Comparison of ENCODE assay signal across 32 cellular contexts in genomic region chr1:231062500-231063270, GRCh38. TPM values are rescaled to one million over a fixed set of nuclear protein-coding genes. Genes with fewer than 3 reads are reported as not detected.
DNase-seq lines count a peak whose midpoint lies in the region; ATAC-seq, FAIRE-seq and TF ChIP-seq lines count a peak whose summit lies in the region.
"Had no signal": no experiment of that assay in that cellular context is flagged by ENCODE, and none has a peak within 500 bp of the region (broad histone marks: within the 10 kb centered on the region; RNA-seq: fewer than 3 reads in every experiment).

No MANE protein-coding gene starts in this region.

- no peak for TF ChIP-seq RAD21 in HepG2 (CRISPR knock-in tag; IDR thresholded peaks at IDR 0.05)

- H3K4me2 ChIP-seq in HepG2 (ENCODE audit: low read depth, low read length): no peak overlapping the region
- H3K4me2 ChIP-seq: PC-9 had no signal

- 32% methylated on average over 11 of the region's 11 CpGs for WGBS in HepG2 (ENCODE audit: low lambda C conversion rate)
- 85% methylated on average over 6 of the region's 11 CpGs for WGBS in right lobe of liver (ENCODE audit: insufficient coverage, low coverage, low lambda C conversion rate, missing lambda C conversion rate)

- H3K9me3 ChIP-seq in HepG2 (ENCODE audit: low read length) (no peaks in the 10 kb centered on the region), right lobe of liver (no peaks in the 10 kb centered on the region)
- H3K9me3 ChIP-seq: colonic mucosa, uterus had no signal

- no peak for TF ChIP-seq POLR2A in HepG2 (IDR thresholded peaks at IDR 0.05; ENCODE audit: insufficient read depth in 1 of 2, low read depth in 2 of 2, low read length in 2 of 2)
- no peak for TF ChIP-seq POLR2A in right lobe of liver (IDR thresholded peaks at IDR 0.05)

- H3K36me3 ChIP-seq in HepG2 (replicated peaks in 1 of 2; ENCODE audit: control insufficient read depth in 1 of 2, insufficient read depth in 2 of 2, low read length in 2 of 2) (no peaks in the 10 kb centered on the region), right lobe of liver (no peaks in the 10 kb centered on the region)
- H3K36me3 ChIP-seq: colonic mucosa, uterus had no signal

- H3K4me3 ChIP-seq in HepG2 (replicated peaks in 1 of 3; ENCODE audit: insufficient read depth in 1 of 3, low read depth in 2 of 3, low read length in 3 of 3) (no peak overlapping the region), right lobe of liver (no peak overlapping the region), astrocyte of the cerebellum (ENCODE audit: low read depth, low read length) (no peak overlapping the region)
- H3K4me3 ChIP-seq: colonic mucosa, PC-9, skin epidermis, uterus had no signal

- no peak for TF ChIP-seq CTCF in HepG2 (CRISPR knock-in tag; IDR thresholded peaks at IDR 0.05)
- no peak for TF ChIP-seq CTCF in right lobe of liver (IDR thresholded peaks at IDR 0.05)
- no peak for TF ChIP-seq CTCF in astrocyte of the cerebellum (IDR thresholded peaks at IDR 0.05; ENCODE audit: low read depth, low read length, missing control alignments)

- H3K9ac ChIP-seq in HepG2 (ENCODE audit: insufficient read depth, low read depth, low read length): no peak overlapping the region

- no peaks in the 10 kb centered on the region for H4K20me1 ChIP-seq in HepG2 (ENCODE audit: insufficient read depth, low read length)

- H2AFZ ChIP-seq in HepG2 (ENCODE audit: low read length): no peak overlapping the region
- H2AFZ ChIP-seq: PC-9 had no signal

- in situ Hi-C loops in HepG2 (cut with HindIII; ENCODE audit: extremely low pct_ligation_motif_present, low pct_unique_long_range_greater_than_20kb): no loop called here
- in situ Hi-C loops in astrocyte of the cerebellum (cut with HindIII; ENCODE audit: low sequenced_read_pairs): no loop called here

- no peak overlapping the region for H3K27ac ChIP-seq in HepG2 (ENCODE audit: extremely low read length, insufficient read depth, low read length)
- H3K27ac ChIP-seq in right lobe of liver: no peak overlapping the region
- H3K27ac ChIP-seq: colonic mucosa, PC-9, skin epidermis, uterus had no signal

- intact Hi-C loops in HepG2 (cut with micrococcal nuclease; ENCODE audit: unreplicated experiment): no loop called here
- intact Hi-C loops in right lobe of liver (cut with DNase I): no loop called here

- no peak for FAIRE-seq in HepG2 (lab: Jason Lieb, UNC)
- FAIRE-seq: bronchial epithelial cell, frontal cortex, GM12892 had no signal

- peaks cover 12% of the 10 kb centered on the region for H3K4me1 ChIP-seq in HepG2 (ENCODE audit: insufficient read depth, low read length)
- peaks cover 0 to 5% (median 0%) of the 10 kb centered on the region in 4 donors for H3K4me1 ChIP-seq in right lobe of liver
- H3K4me1 ChIP-seq: colonic mucosa, uterus had no signal

- no peak for DNase-seq in HepG2 (ENCODE audit: low spot score)
- no peak for DNase-seq in right lobe of liver
- peak; percentile 43 for DNase-seq in astrocyte of the cerebellum (ENCODE audit: low read depth)
- DNase-seq in glomerular visceral epithelial cell (ENCODE audit: extremely low spot score): peak; percentile 71
- DNase-seq in SKM-1 treated with dmso at 0.1 percent for 144 hours (lab: John Stamatoyannopoulos, UW; ENCODE audit: unreplicated experiment): no peak
- no peak for DNase-seq in HuH-7 (ENCODE audit: low spot score)
- no peak for DNase-seq in NCI-H526 treated with DMSO at 0.1 percent for 48 hours (lab: John Stamatoyannopoulos, UW)
- no peak for DNase-seq in NCI-H446 (lab: John Stamatoyannopoulos, UW)
- DNase-seq: 8988T; activated CD4-positive, alpha-beta T cell treated with anti-CD3 and anti-CD28 coated beads, Interleukin-2, amount 10 ng/mL, durations not matched to agents 24 days and 14 days; activated naive CD8-positive, alpha-beta T cell treated with anti-CD3 and anti-CD28 coated beads, Interleukin-2, amount 50 U/mL, for 24 hours; activated T-cell treated with anti-CD3 and anti-CD28 coated beads, Interleukin-2, amount 50 U/mL, for 1 hour; CD4-positive, CD25-positive, alpha-beta regulatory T cell; colonic mucosa; effector memory CD8-positive, alpha-beta T cell; GOT3; KBM-7; left cardiac atrium; MM.1S; NCI-H1436; NCI-H2107; NCI-H524; PC-9; SHP77; stimulated activated CD8-positive, alpha-beta memory T cell treated with anti-CD3 and anti-CD28 coated beads, Interleukin-4, amount 100 ng/mL, for 48 hours; stimulated activated naive CD8-positive, alpha-beta T cell treated with anti-CD3 and anti-CD28 coated beads, Interleukin-15, amount 100 ng/mL, for 72 hours; T-helper 9 cell; uterus had no signal

- H3K27me3 ChIP-seq in HepG2 (ENCODE audit: control insufficient read depth in 1 of 2, insufficient read depth in 2 of 2, low read length in 2 of 2): peaks cover 2 to 3% of the 10 kb centered on the region in 2 experiments; a peak in 1 of 5 replicates
- no peaks in the 10 kb centered on the region for H3K27me3 ChIP-seq in right lobe of liver
- H3K27me3 ChIP-seq: colonic mucosa, uterus had no signal

- TF ChIP-seq EP300 in HepG2 (IDR thresholded peaks at IDR 0.05; ENCODE audit: low read depth in 2 of 2, low read length in 2 of 2) (no peak), HepG2 (CRISPR knock-in tag; IDR thresholded peaks at IDR 0.05; ENCODE audit: borderline replicate concordance) (no peak)

- ATAC-seq in HepG2: no peak
- no peak for ATAC-seq in right lobe of liver
- ATAC-seq: activated naive CD8-positive, alpha-beta T cell treated with anti-CD3 and anti-CD28 coated beads, Interleukin-2, amount 50 U/mL, for 24 hours; effector memory CD8-positive, alpha-beta T cell; left cardiac atrium; stimulated activated naive CD8-positive, alpha-beta T cell treated with anti-CD3 and anti-CD28 coated beads, Interleukin-15, amount 100 ng/mL, for 72 hours had no signal

- BruUV-seq in HepG2 (replicated peaks; lab: Mats Ljungman, UMichigan): no TSS peak

- H3K79me2 ChIP-seq in HepG2 (ENCODE audit: insufficient read depth, low read length): no peaks in the 10 kb centered on the region

- CTCF ChIA-PET in HepG2 (lab: Yijun Ruan, JAX; ENCODE audit: low intra/inter-chr PET ratio, low total read pairs): no interaction called here

- POLR2A ChIA-PET in HepG2 (lab: Yijun Ruan, JAX): no interaction called here

TF ChIP-seq in HepG2, 621 proteins besides CTCF, POLR2A, EP300 and RAD21:
- TF ChIP-seq ATF7 (IDR thresholded peaks at IDR 0.05) (peak; percentile 56; the same call in 1 of the 2 replicates), ATF7 (CRISPR knock-in tag; IDR thresholded peaks at IDR 0.05) (no peak), EED (CRISPR knock-in tag; IDR thresholded peaks at IDR 0.05) (no peak)

RNA-seq across cellular contexts. Expression of gene FAM89A, which starts 22.6 kb away (rescaled TPM):
- total RNA-seq in HepG2 (2016; rRNA removed; fragmentation: Illumina TruSeq; extraction: Trizol): 0.17 and 0.35 TPM in 2 replicates
- 0.51 and 0.53 TPM in 2 replicates for total RNA-seq in HepG2 (2016; cell fraction: cytosol; rRNA removed; fragmentation: Illumina TruSeq; extraction: Trizol; ENCODE audit: low read depth)
- total RNA-seq in HepG2 (2016; cell fraction: insoluble cytoplasmic fraction; rRNA removed; fragmentation: Illumina TruSeq; extraction: Trizol): 0.40 and 0.45 TPM in 2 replicates
- 0.56 and 0.83 TPM in 2 replicates for total RNA-seq in HepG2 (2016; cell fraction: membrane; rRNA removed; fragmentation: Illumina TruSeq; extraction: Trizol)
- not detected in 2 replicates for total RNA-seq in HepG2 (2016; cell fraction: nucleus; rRNA removed; fragmentation: Illumina TruSeq; extraction: Trizol)
- polyA plus RNA-seq in HepG2 (2011; rRNA removed): 0.43 and 0.44 TPM in 2 replicates
- polyA plus RNA-seq in HepG2 (2011; cell fraction: cytosol; rRNA removed): 0.21 and 0.24 TPM in 2 replicates
- polyA plus RNA-seq in HepG2 (2011; cell fraction: nucleus; rRNA removed): 0.23 TPM in 1 of 2 replicates, not detected in the other
- 0.09 TPM in 1 of 2 replicates, not detected in the other for polyA plus RNA-seq in HepG2 (2012)
- polyA plus RNA-seq in HepG2 (2016; cell fraction: cytosol; fragmentation: Illumina TruSeq; extraction: Trizol; ENCODE audit: low read depth): 0.51 and 0.53 TPM in 2 replicates
- polyA plus RNA-seq in HepG2 (2016; cell fraction: insoluble cytoplasmic fraction; fragmentation: Illumina TruSeq; extraction: Trizol; ENCODE audit: low read depth): 0.31 TPM in 1 of 2 replicates, not detected in the other
- 0.43 and 0.53 TPM in 2 replicates for polyA plus RNA-seq in HepG2 (2016; cell fraction: membrane; fragmentation: Illumina TruSeq; extraction: Trizol; ENCODE audit: low read depth)
- polyA plus RNA-seq in HepG2 (2016; cell fraction: nucleus; fragmentation: Illumina TruSeq; extraction: Trizol; ENCODE audit: insufficient read depth, low read depth): not detected in 2 replicates
- polyA minus RNA-seq in HepG2 (2011; rRNA and poly(A)+ RNA removed; ENCODE audit: low replicate concordance): 0.18 TPM in 1 of 2 replicates, not detected in the other
- polyA minus RNA-seq in HepG2 (2011; cell fraction: cytosol; rRNA and poly(A)+ RNA removed): not detected in 2 replicates
- 0.37 TPM in 1 of 2 replicates, not detected in the other for polyA minus RNA-seq in HepG2 (2011; cell fraction: nucleus; rRNA and poly(A)+ RNA removed)
- 10 to 100 TPM in 2 of 6 experiments, 1 to 10 TPM in 4; 3.7 to 12.8 (median 6.8) TPM for total RNA-seq in right lobe of liver

Comparison
In these comparisons a context has a peak if more than half of its experiments do, and no peak if none do; other contexts are left out.
1. DNase-seq: peak in astrocyte of the cerebellum (single experiment) and glomerular visceral epithelial cell (single experiment); none in HepG2 (single experiment), right lobe of liver (0 of 3), SKM-1 treated with dmso at 0.1 percent for 144 hours (single experiment), HuH-7 (single experiment), NCI-H526 treated with DMSO at 0.1 percent for 48 hours (single experiment) and NCI-H446 (0 of 2).